25 cellular contexts compared by ENCODE assay signal in genomic region chr6:44404022-44404714, GRCh38.
"Had no signal": no experiment of that assay in that cellular context is flagged by ENCODE, and none has a peak within 500 bp of the region (broad histone marks: within the 10 kb centered on the region; RNA-seq: fewer than 3 reads in every experiment).

No MANE protein-coding gene starts in this region.

- ATAC-seq: left colon; left ventricle myocardium superior; right cardiac atrium; stimulated activated memory B cell treated with anti-CD40 and anti-IgM and Interleukin-4, amounts not matched to agents 10 μg/mL and 1 μg/mL and 100 μg/mL, for 72 hours had no signal

- H3K27me3 Mint-ChIP-seq: naive B cell; progenitor cell of endocrine pancreas; stimulated activated memory B cell treated with anti-CD40 and anti-IgM and Interleukin-4, amounts not matched to agents 10 μg/mL and 1 μg/mL and 100 μg/mL, for 72 hours; stimulated activated naive CD8-positive, alpha-beta T cell treated with anti-CD3 and anti-CD28 coated beads, Interleukin-15, Interleukin-2, amounts not matched to agents 100 ng/mL and 50 ng/mL, for 24 hours had no signal

- H3K4me3 Mint-ChIP-seq: naive B cell; nephron; stimulated activated memory B cell treated with anti-CD40 and anti-IgM and Interleukin-4, amounts not matched to agents 10 μg/mL and 1 μg/mL and 100 μg/mL, for 72 hours; stimulated activated naive CD8-positive, alpha-beta T cell treated with anti-CD3 and anti-CD28 coated beads, Interleukin-15, Interleukin-2, amounts not matched to agents 100 ng/mL and 50 ng/mL, for 24 hours had no signal

- FAIRE-seq: pancreas had no signal

- H3K27ac ChIP-seq: coronary artery, epithelial cell of prostate, esophagus muscularis mucosa, pancreas, tibial artery, upper lobe of left lung, uterus had no signal

- H3K9me3 ChIP-seq: esophagus muscularis mucosa, pancreas, tibial artery, upper lobe of left lung, uterus had no signal

- H3K4me1 ChIP-seq: upper lobe of left lung, uterus had no signal

- DNase-seq: effector memory CD4-positive, alpha-beta T cell; foreskin melanocyte; head of caudate nucleus; hippocampal formation; left colon; left ventricle myocardium superior; mesenchymal stem cell; midbrain; naive B cell; occipital lobe; pancreas; right cardiac atrium; stimulated activated CD4-positive, alpha-beta T cell treated with anti-CD3 and anti-CD28 coated beads, Interleukin-4, amount 100 ng/mL, for 1 hour; stimulated activated CD8-positive, alpha-beta memory T cell treated with anti-CD3 and anti-CD28 coated beads, Interleukin-4, amount 100 ng/mL, for 48 hours; tibial artery; upper lobe of left lung; uterus had no signal

- H3K4me3 ChIP-seq: coronary artery, esophagus muscularis mucosa, lung, pancreas, tibial artery, upper lobe of left lung, uterus had no signal

- H3K27ac Mint-ChIP-seq: nephron; progenitor cell of endocrine pancreas; stimulated activated memory B cell treated with anti-CD40 and anti-IgM and Interleukin-4, amounts not matched to agents 10 μg/mL and 1 μg/mL and 100 μg/mL, for 72 hours; stimulated activated naive CD8-positive, alpha-beta T cell treated with anti-CD3 and anti-CD28 coated beads, Interleukin-15, Interleukin-2, amounts not matched to agents 100 ng/mL and 50 ng/mL, for 24 hours had no signal

- H3K27me3 ChIP-seq: esophagus muscularis mucosa, pancreas, tibial artery, upper lobe of left lung, uterus had no signal

- H3K36me3 ChIP-seq: uterus had no signal

- H3K9me3 Mint-ChIP-seq: nephron; stimulated activated memory B cell treated with anti-CD40 and anti-IgM and Interleukin-4, amounts not matched to agents 10 μg/mL and 1 μg/mL and 100 μg/mL, for 72 hours; stimulated activated naive CD8-positive, alpha-beta T cell treated with anti-CD3 and anti-CD28 coated beads, Interleukin-15, Interleukin-2, amounts not matched to agents 100 ng/mL and 50 ng/mL, for 24 hours had no signal

- H3K4me1 Mint-ChIP-seq: nephron had no signal
